In genomic region chr2:241081643-241082337, GRCh38 we compare ENCODE assay signal across 18 cellular contexts. TPM values are rescaled to one million over a fixed set of nuclear protein-coding genes. Genes with fewer than 3 reads are reported as not detected.
DNase-seq lines count a peak whose midpoint lies in the region; ATAC-seq and TF ChIP-seq lines count a peak whose summit lies in the region.
"Had no signal": no experiment of that assay in that cellular context is flagged by ENCODE, and none has a peak within 500 bp of the region (broad histone marks: within the 10 kb centered on the region; RNA-seq: fewer than 3 reads in every experiment).

No MANE protein-coding gene starts in this region.

- H3K4me1 ChIP-seq in CD8-positive, alpha-beta T cell (ENCODE audit: insufficient read depth, low read length): peaks cover 3% of the 10 kb centered on the region
- H3K4me1 ChIP-seq in HUES6 (ENCODE audit: control insufficient read depth, insufficient read depth, low read length) (no peaks in the 10 kb centered on the region), endodermal cell (ENCODE audit: control insufficient read depth, insufficient read depth, low read length) (peaks cover 3% of the 10 kb centered on the region), neuronal stem cell (ENCODE audit: control insufficient read depth in 2 of 2, insufficient read depth in 1 of 2, low read depth in 1 of 2, low read length in 2 of 2) (peaks cover 0 to 4% of the 10 kb centered on the region in 2 donors), testis (peaks cover 6% of the 10 kb centered on the region)
- H3K4me1 ChIP-seq: breast epithelium had no signal

- no peaks in the 10 kb centered on the region for H3K9me3 ChIP-seq in CD8-positive, alpha-beta T cell (ENCODE audit: low read length)
- H3K9me3 ChIP-seq in HUES6 (ENCODE audit: control insufficient read depth, insufficient read depth, low read depth, low read length): no peaks in the 10 kb centered on the region
- no peaks in the 10 kb centered on the region for H3K9me3 ChIP-seq in endodermal cell (ENCODE audit: control insufficient read depth, low read length)
- peaks cover 0 to 16% of the 10 kb centered on the region in 2 donors for H3K9me3 ChIP-seq in neuronal stem cell (replicated peaks in 1 of 2; ENCODE audit: control insufficient read depth in 2 of 2, insufficient read depth in 1 of 2, low read depth in 1 of 2, low read length in 2 of 2)
- H3K9me3 ChIP-seq in testis: no peaks in the 10 kb centered on the region
- H3K9me3 ChIP-seq: breast epithelium, SJSA1, thoracic aorta had no signal

- peaks cover 28% of the 10 kb centered on the region for H3K36me3 Mint-ChIP-seq in CD8-positive, alpha-beta T cell
- peaks cover 18% of the 10 kb centered on the region for H3K36me3 Mint-ChIP-seq in endodermal cell (ENCODE audit: low read depth)

- CTCF ChIA-PET in CD8-positive, alpha-beta T cell (lab: Charles Lee): interaction anchor here (1.2 kb wide), 1 partner anchor 69 kb away, joined by 3 read pairs; no protein-coding TSS in a partner anchor

- H3K27me3 Mint-ChIP-seq in CD8-positive, alpha-beta T cell (ENCODE audit: low read depth): no peaks in the 10 kb centered on the region
- no peaks in the 10 kb centered on the region for H3K27me3 Mint-ChIP-seq in endodermal cell (ENCODE audit: insufficient read depth)
- H3K27me3 Mint-ChIP-seq: activated CD4-positive, alpha-beta T cell treated with anti-CD3 and anti-CD28 coated beads for 36 hours; activated naive CD8-positive, alpha-beta T cell treated with anti-CD3 and anti-CD28 coated beads, Interleukin-2, amount 10 ng/mL, durations not matched to agents 7 days and 5 days had no signal

- no peak for ATAC-seq in CD8-positive, alpha-beta T cell
- ATAC-seq in HG03175 (IDR thresholded peaks at IDR 0.05; ENCODE audit: unreplicated experiment): no peak
- ATAC-seq: activated CD4-positive, alpha-beta T cell treated with anti-CD3 and anti-CD28 coated beads for 36 hours had no signal

- peak in 1 of 7 experiments; percentile 49 for DNase-seq in CD8-positive, alpha-beta T cell
- no peak for DNase-seq in endodermal cell
- DNase-seq in neuronal stem cell (ENCODE audit: low spot score): no peak
- no peak for DNase-seq in NCI-H2107 (lab: John Stamatoyannopoulos, UW)
- no peak for DNase-seq in testis
- no peak for DNase-seq in DMS79 treated with DMSO at 0.1 percent for 48 hours (lab: John Stamatoyannopoulos, UW)
- DNase-seq: activated CD4-positive, alpha-beta T cell treated with anti-CD3 and anti-CD28 coated beads for 36 hours; activated naive CD8-positive, alpha-beta T cell treated with anti-CD3 and anti-CD28 coated beads, Interleukin-2, amount 10 ng/mL, durations not matched to agents 7 days and 5 days; DMS 273 treated with DMSO at 0.1 percent for 48 hours; midbrain; NCI-H2029 treated with DMSO at 0.1 percent for 48 hours; NCI-H524; T1000 had no signal

- no peak for TF ChIP-seq CTCF in CD8-positive, alpha-beta T cell (IDR thresholded peaks at IDR 0.05)
- TF ChIP-seq CTCF in endodermal cell (conservative IDR thresholded peaks at IDR 0.05) (no peak), testis (IDR thresholded peaks at IDR 0.05) (no peak)

- peak overlapping the region; percentile 32 for H2AK5ac ChIP-seq in neuronal stem cell (ENCODE audit: low read depth, low read length)

- no peak overlapping the region for H3K4me3 ChIP-seq in CD8-positive, alpha-beta T cell (ENCODE audit: low read depth, low read length)
- H3K4me3 ChIP-seq in HUES6 (ENCODE audit: low read depth, low read length) (no peak overlapping the region), endodermal cell (ENCODE audit: low read length) (no peak overlapping the region), neuronal stem cell (ENCODE audit: low read length in 2 of 2) (no peak overlapping the region), testis (no peak overlapping the region)
- H3K4me3 ChIP-seq: breast epithelium, SJSA1, thoracic aorta had no signal

- peak overlapping the region; percentile 67 for H3K4ac ChIP-seq in neuronal stem cell (ENCODE audit: low read length)

- no peak overlapping the region for H3K4me3 Mint-ChIP-seq in CD8-positive, alpha-beta T cell
- no peak overlapping the region for H3K4me3 Mint-ChIP-seq in endodermal cell
- H3K4me3 Mint-ChIP-seq: activated CD4-positive, alpha-beta T cell treated with anti-CD3 and anti-CD28 coated beads for 36 hours; activated naive CD8-positive, alpha-beta T cell treated with anti-CD3 and anti-CD28 coated beads, Interleukin-2, amount 10 ng/mL, durations not matched to agents 7 days and 5 days had no signal

- H3K23ac ChIP-seq in neuronal stem cell (ENCODE audit: low read depth, low read length, poor library complexity): peak overlapping the region; percentile 94

- no peak overlapping the region for H4K8ac ChIP-seq in neuronal stem cell (ENCODE audit: low read depth, low read length)

- H3K18ac ChIP-seq in neuronal stem cell (ENCODE audit: low read length): peak overlapping the region; percentile 41

- no peak for TF ChIP-seq POLR2A in testis (IDR thresholded peaks at IDR 0.05)

- H3K4me1 Mint-ChIP-seq in CD8-positive, alpha-beta T cell (ENCODE audit: low read depth): peaks cover 25% of the 10 kb centered on the region
- peaks cover 3% of the 10 kb centered on the region for H3K4me1 Mint-ChIP-seq in endodermal cell
- H3K4me1 Mint-ChIP-seq: activated CD4-positive, alpha-beta T cell treated with anti-CD3 and anti-CD28 coated beads for 36 hours; activated naive CD8-positive, alpha-beta T cell treated with anti-CD3 and anti-CD28 coated beads, Interleukin-2, amount 10 ng/mL, durations not matched to agents 7 days and 5 days had no signal

- H3K9ac ChIP-seq in HUES6 (ENCODE audit: low read length) (peak overlapping the region; percentile 9), endodermal cell (ENCODE audit: extremely low read depth, low read length, poor library complexity, severe bottlenecking) (no peak overlapping the region), neuronal stem cell (ENCODE audit: low read depth, low read length, poor library complexity) (peak overlapping the region; percentile 73)

- no peaks in the 10 kb centered on the region for H3K79me1 ChIP-seq in neuronal stem cell (ENCODE audit: low read depth, low read length)

- H3K9me3 Mint-ChIP-seq in CD8-positive, alpha-beta T cell: peaks cover 9% of the 10 kb centered on the region
- no peaks in the 10 kb centered on the region for H3K9me3 Mint-ChIP-seq in endodermal cell
- H3K9me3 Mint-ChIP-seq: activated naive CD8-positive, alpha-beta T cell treated with anti-CD3 and anti-CD28 coated beads, Interleukin-2, amount 10 ng/mL, durations not matched to agents 7 days and 5 days had no signal

- 88 to 92% methylated on average over 19 to 28 of the region's 28 CpGs for WGBS in endodermal cell (ENCODE audit: insufficient coverage in 1 of 2, insufficient read length in 1 of 2), 2 experiments
- WGBS in neuronal stem cell (ENCODE audit: extremely low coverage in 2 of 2, insufficient read length in 2 of 2, insufficient replicate concordance in 1 of 2), 2 donors: no CpG with 5 or more reads among the region's 28 CpGs
- WGBS in testis, 2 donors: 63 to 77% methylated on average over 6 to 26 of the region's 28 CpGs

- H3K27ac Mint-ChIP-seq in CD8-positive, alpha-beta T cell: peak overlapping the region; percentile 52
- peak overlapping the region; percentile 81 for H3K27ac Mint-ChIP-seq in endodermal cell
- H3K27ac Mint-ChIP-seq: activated naive CD8-positive, alpha-beta T cell treated with anti-CD3 and anti-CD28 coated beads, Interleukin-2, amount 10 ng/mL, durations not matched to agents 7 days and 5 days had no signal

- intact Hi-C loops in CD8-positive, alpha-beta T cell (cut with DNase I, micrococcal nuclease): no loop called here
- intact Hi-C loops in testis (cut with DNase I; ENCODE audit: low total_unique reads): no loop called here

- H3K36me3 ChIP-seq in CD8-positive, alpha-beta T cell (ENCODE audit: insufficient read depth, low read length): peaks cover 9% of the 10 kb centered on the region
- H3K36me3 ChIP-seq in HUES6 (ENCODE audit: control insufficient read depth, insufficient read depth, low read length) (peaks cover 4% of the 10 kb centered on the region; the same call in 1 of the 2 replicates), endodermal cell (ENCODE audit: control insufficient read depth, insufficient read depth, low read length) (peaks cover 7% of the 10 kb centered on the region), neuronal stem cell (replicated peaks in 1 of 2; ENCODE audit: control insufficient read depth in 2 of 2, insufficient read depth in 2 of 2, low read length in 2 of 2) (peaks cover 4 to 18% of the 10 kb centered on the region in 2 donors), testis (ENCODE audit: low read depth, missing control alignments) (no peaks in the 10 kb centered on the region)
- H3K36me3 ChIP-seq: breast epithelium had no signal

- H2BK120ac ChIP-seq in neuronal stem cell (ENCODE audit: low read depth, low read length): no peak overlapping the region

- H4K91ac ChIP-seq in neuronal stem cell (ENCODE audit: low read depth, low read length, poor library complexity): no peak overlapping the region

- no peak overlapping the region for H3K27ac ChIP-seq in CD8-positive, alpha-beta T cell (ENCODE audit: low read depth, low read length)
- H3K27ac ChIP-seq in HUES6 (ENCODE audit: low read depth, low read length) (no peak overlapping the region), endodermal cell (ENCODE audit: low read depth, low read length) (peak overlapping the region; percentile 18), neuronal stem cell (replicated peaks; ENCODE audit: low read length) (no peak overlapping the region), testis (no peak overlapping the region)
- H3K27ac ChIP-seq: SJSA1, thoracic aorta had no signal

- no peaks in the 10 kb centered on the region for H3K27me3 ChIP-seq in CD8-positive, alpha-beta T cell (ENCODE audit: insufficient read depth, low read length)
- H3K27me3 ChIP-seq in HUES6 (ENCODE audit: control insufficient read depth, insufficient read depth, low read length): no peaks in the 10 kb centered on the region
- H3K27me3 ChIP-seq in endodermal cell (ENCODE audit: control insufficient read depth, insufficient read depth, low read length, poor library complexity, severe bottlenecking): no peaks in the 10 kb centered on the region
- no peaks in the 10 kb centered on the region for H3K27me3 ChIP-seq in neuronal stem cell (ENCODE audit: control insufficient read depth in 3 of 3, insufficient read depth in 3 of 3, low read depth in 1 of 3, low read length in 3 of 3)
- H3K27me3 ChIP-seq in testis: no peaks in the 10 kb centered on the region
- H3K27me3 ChIP-seq: breast epithelium, SJSA1 had no signal

- H2AFZ ChIP-seq in neuronal stem cell (ENCODE audit: low read length): no peak overlapping the region

- no peak overlapping the region for H2BK5ac ChIP-seq in neuronal stem cell (ENCODE audit: low read length)

- H3K4me2 ChIP-seq in neuronal stem cell (ENCODE audit: insufficient read depth, low read length, poor library complexity, severe bottlenecking): no peak overlapping the region

- H2BK15ac ChIP-seq in neuronal stem cell (ENCODE audit: low read length): peak overlapping the region; percentile 39

- H3K14ac ChIP-seq in neuronal stem cell (ENCODE audit: low read length): no peak overlapping the region

- POLR2A ChIA-PET in CD8-positive, alpha-beta T cell (lab: Charles Lee): no interaction called here

- H2BK12ac ChIP-seq in neuronal stem cell (ENCODE audit: low read length): no peak overlapping the region

RNA-seq across cellular contexts. Expression of gene MTERF4, which starts 20.3 kb away (rescaled TPM):
- 100 to 1,000 TPM in 1 of 2 experiments, 10 to 100 TPM in 1; 100.0 to 102 TPM for total RNA-seq in CD8-positive, alpha-beta T cell
- total RNA-seq in endodermal cell (10 to 100 TPM; 33.2 to 42.5 TPM), testis (10 to 100 TPM; 26.4 to 40.6 TPM)
- 37.9 TPM for polyA plus RNA-seq in endodermal cell (2013, experiment 1 of 2)
- polyA plus RNA-seq in endodermal cell (2013, experiment 2 of 2): 36.3 TPM
- 19.9 TPM for polyA plus RNA-seq in neuronal stem cell (2013, experiment 1 of 2)
- 20.1 TPM for polyA plus RNA-seq in neuronal stem cell (2013, experiment 2 of 2)
- 37.3 TPM for polyA plus RNA-seq in testis (ENCODE audit: insufficient read depth, low read depth, low replicate concordance)
